8 cellular contexts compared by ENCODE assay signal in the genomic region with DNA sequence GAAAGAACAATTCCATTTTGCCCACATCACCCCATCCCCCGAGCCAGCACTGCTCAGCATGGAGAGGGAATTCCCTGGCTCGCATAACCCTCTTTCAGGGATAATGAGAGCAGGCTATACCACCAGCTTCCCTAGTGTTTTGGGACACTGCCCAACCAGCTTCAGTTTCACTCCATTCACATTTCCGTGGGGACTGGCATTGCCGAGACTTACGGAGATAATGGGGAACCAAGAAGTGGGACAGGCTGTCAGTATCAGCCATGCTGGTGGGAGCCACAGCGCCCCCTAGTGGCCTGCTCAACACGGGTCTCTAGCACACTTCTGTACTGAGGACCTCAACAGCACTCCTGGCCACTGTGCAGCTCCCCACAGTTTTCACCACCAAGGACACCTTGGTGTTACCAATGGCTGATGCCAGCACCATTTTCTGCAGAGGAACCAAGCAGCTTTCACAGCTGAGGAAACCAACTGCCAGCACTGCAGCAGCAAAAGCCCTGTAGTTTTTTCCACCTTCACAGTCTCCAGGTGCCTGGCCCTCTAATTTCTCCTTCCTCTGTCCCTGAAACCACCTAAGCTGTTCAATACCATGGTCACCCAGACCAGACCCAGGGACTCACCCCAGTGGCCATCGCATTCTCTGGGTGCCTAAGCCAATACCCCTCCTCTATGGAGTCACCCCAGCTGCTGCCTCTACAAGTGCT. TPM values are rescaled to one million over a fixed set of nuclear protein-coding genes. Genes with fewer than 3 reads are reported as not detected.
A peak's percentile ranks its signal among the peaks of the same experiment; 100 is the strongest.
DNase-seq lines count a peak whose midpoint lies in the region; ATAC-seq and TF ChIP-seq lines count a peak whose summit lies in the region.

No MANE protein-coding gene starts in this region.

- no peaks in the 10 kb centered on the region for H3K36me3 ChIP-seq in GM06990 (ENCODE audit: control insufficient read depth, insufficient read depth, low read length)
- H3K36me3 ChIP-seq in HUES6 (ENCODE audit: control insufficient read depth, insufficient read depth, low read length), result no peaks in the 10 kb centered on the region
- no peaks in the 10 kb centered on the region for H3K36me3 ChIP-seq in RWPE2 (ENCODE audit: low read depth)
- H3K36me3 ChIP-seq in osteoblast (ENCODE audit: insufficient read depth, low read length), result no peaks in the 10 kb centered on the region

- H3K4me2 ChIP-seq in osteoblast (ENCODE audit: insufficient read depth, low read length), result peak overlapping the region; percentile 89

- H3K4me3 ChIP-seq in GM06990 (replicated peaks; ENCODE audit: low read depth, low read length) (no peak overlapping the region), HUES6 (ENCODE audit: low read depth, low read length) (peak overlapping the region; percentile 22; the same call in 1 of the 2 replicates), RWPE2 (ENCODE audit: severe bottlenecking) (no peak overlapping the region), osteoblast (ENCODE audit: insufficient read depth, low read length) (peak overlapping the region; percentile 55)

- H3K27me3 ChIP-seq in GM06990 (replicated peaks; ENCODE audit: control insufficient read depth, insufficient read depth, low read length), result no peaks in the 10 kb centered on the region
- no peaks in the 10 kb centered on the region for H3K27me3 ChIP-seq in HUES6 (ENCODE audit: control insufficient read depth, insufficient read depth, low read length)
- H3K27me3 ChIP-seq in RWPE2 (ENCODE audit: insufficient read depth, poor library complexity, severe bottlenecking), result peaks cover 3% of the 10 kb centered on the region
- H3K27me3 ChIP-seq in osteoblast (ENCODE audit: insufficient read depth, low read length), result peaks cover 2% of the 10 kb centered on the region

- TF ChIP-seq CTCF in GM06990 (IDR thresholded peaks at IDR 0.05; ENCODE audit: insufficient read depth, low read length, poor library complexity, severe bottlenecking) (peak; percentile 97), RWPE2 (IDR thresholded peaks at IDR 0.05; ENCODE audit: poor library complexity, severe bottlenecking) (peak; percentile 81), osteoblast (IDR thresholded peaks at IDR 0.05; ENCODE audit: extremely low read depth, low read depth, low read length) (peak; percentile 97)

- no peaks in the 10 kb centered on the region for H3K79me2 ChIP-seq in osteoblast (ENCODE audit: insufficient read depth, low read length)

- H3K9ac ChIP-seq in HUES6 (ENCODE audit: low read length), result no peak overlapping the region

- H3K4me1 ChIP-seq in HUES6 (ENCODE audit: control insufficient read depth, insufficient read depth, low read length), result 0 out of 2 replicates have a peak, but pooled peaks cover 4% of the 10 kb centered on the region
- H3K4me1 ChIP-seq in RWPE2 (ENCODE audit: insufficient read depth, poor library complexity, severe bottlenecking), result no peaks in the 10 kb centered on the region
- H3K4me1 ChIP-seq in osteoblast (ENCODE audit: insufficient read depth, low read length), result no peaks in the 10 kb centered on the region

- peak; percentile 93 for ATAC-seq in RWPE2 (ENCODE audit: low read depth)
- no peak for ATAC-seq in HG03469 (IDR thresholded peaks at IDR 0.05; ENCODE audit: unreplicated experiment)

- H3K27ac ChIP-seq in HUES6 (ENCODE audit: low read depth, low read length), result no peak overlapping the region
- no peak overlapping the region for H3K27ac ChIP-seq in RWPE2 (ENCODE audit: poor library complexity, severe bottlenecking)
- H3K27ac ChIP-seq in osteoblast (ENCODE audit: low read depth, low read length), result no peak overlapping the region
- no peak overlapping the region for H3K27ac ChIP-seq in substantia nigra (ENCODE audit: low read depth, low read length, poor library complexity, severe bottlenecking)

- peaks cover 3% of the 10 kb centered on the region for H4K20me1 ChIP-seq in osteoblast (ENCODE audit: insufficient read depth, low read length)

- peak; percentile 50 for DNase-seq in GM06990 (ENCODE audit: extremely low read depth, insufficient read length)
- DNase-seq in RWPE2 (ENCODE audit: low spot score), result no peak
- peak; percentile 70 for DNase-seq in activated T-helper 9 cell treated with anti-CD3 and anti-CD28 coated beads, Interleukin-2, amount 50 U/mL, for 16 hours (ENCODE audit: low read depth)
- DNase-seq in foreskin melanocyte, result peak; percentile 49
- peak; percentile 94 for DNase-seq in osteoblast (ENCODE audit: insufficient read length, low spot score, missing footprints)
- DNase-seq in substantia nigra (lab: John Stamatoyannopoulos, UW), result peak in 43 of 49 donors; percentile 0 to 76 (median 36)

- H2AFZ ChIP-seq in osteoblast (ENCODE audit: low read length), result peak overlapping the region; percentile 88

- H3K9me3 ChIP-seq in HUES6 (ENCODE audit: control insufficient read depth, insufficient read depth, low read depth, low read length) (0 out of 2 replicates have a peak, but pooled peaks cover 2% of the 10 kb centered on the region), RWPE2 (ENCODE audit: severe bottlenecking) (no peaks in the 10 kb centered on the region), osteoblast (ENCODE audit: low read depth, low read length) (no peaks in the 10 kb centered on the region)

RNA-seq across cellular contexts. Expression of a gene that starts 23.7 kb away (rescaled TPM):
- 0.72 and 1.2 TPM in 2 replicates for total RNA-seq in osteoblast

RNA-seq across cellular contexts. Expression of a gene that starts 33.9 kb away (rescaled TPM):
- total RNA-seq in osteoblast, result 0.36 TPM in 1 of 2 replicates, not detected in the other

Comparison
In these comparisons a context has a peak if more than half of its experiments do, and no peak if none do; other contexts are left out.
1. H3K4me3 ChIP-seq: peak in HUES6 (single experiment) and osteoblast (single experiment); none in GM06990 (single experiment) and RWPE2 (single experiment).
2. Peak in every context shown above with its lines, with median percentiles within 50 percentile points of each other: CTCF ChIP-seq.